In the genomic region with DNA sequence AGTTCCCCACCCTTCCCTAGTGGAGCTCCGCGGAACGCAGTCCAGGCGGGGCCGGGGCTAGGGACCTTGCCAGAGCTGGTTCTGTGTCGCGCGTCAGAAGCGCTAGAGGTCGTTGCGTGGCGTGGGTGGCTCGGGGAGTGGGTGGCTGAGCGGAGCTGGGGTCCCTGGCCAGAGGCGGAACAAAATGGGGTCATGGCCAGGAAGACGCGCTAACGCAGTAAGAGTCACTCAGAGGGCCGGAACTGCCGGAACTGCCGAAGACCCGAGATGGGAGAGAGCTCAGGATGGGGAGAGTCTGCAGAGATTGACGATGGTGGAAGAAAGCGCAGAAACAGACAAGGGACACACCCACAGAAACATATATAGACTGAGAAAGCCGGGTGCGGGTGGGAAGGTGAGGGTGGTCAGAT, we compare ENCODE assay signal across 10 cellular contexts. TPM values are rescaled to one million over a fixed set of nuclear protein-coding genes. Genes with fewer than 3 reads are reported as not detected.
A peak's percentile ranks its signal among the peaks of the same experiment; 100 is the strongest.
DNase-seq lines count a peak whose midpoint lies in the region; ATAC-seq, FAIRE-seq and TF ChIP-seq lines count a peak whose summit lies in the region.
"Had no signal": no experiment of that assay in that cellular context is flagged by ENCODE, and none has a peak within 500 bp of the region (broad histone marks: within the 10 kb centered on the region; RNA-seq: fewer than 3 reads in every experiment).

No MANE protein-coding gene starts in this region.

- DNase-seq in activated naive CD4-positive, alpha-beta T cell treated with anti-CD3 and anti-CD28 coated beads, Interleukin-2, amount 50 U/mL, for 16 hours = peak; percentile 51
- DNase-seq in Right ventricle myocardium superior (peak; percentile 64), spleen (peak; percentile 80), NCI-H1436 treated with DMSO at 0.1 percent for 48 hours (lab: John Stamatoyannopoulos, UW) (no peak), urothelium cell line (ENCODE audit: low spot score) (no peak), SK-N-DZ (ENCODE audit: low spot score) (no peak)

- ATAC-seq in Right ventricle myocardium superior (ENCODE audit: poor library complexity) (no peak), HG03442 (IDR thresholded peaks at IDR 0.05; ENCODE audit: unreplicated experiment) (no peak)
- ATAC-seq: left colon had no signal

- H3K9me3 ChIP-seq in HEK293 (ENCODE audit: control insufficient read depth, insufficient read depth, low read depth, low read length) (no peaks in the 10 kb centered on the region), spleen (no peaks in the 10 kb centered on the region)
- H3K9me3 ChIP-seq: SJSA1 had no signal

- no peak for FAIRE-seq in urothelium cell line (lab: Jason Lieb, UNC)

- POLR2A ChIA-PET in HEK293 (lab: Yijun Ruan, JAX) = no interaction called here

- H3K4me1 ChIP-seq in HEK293 (ENCODE audit: control insufficient read depth, insufficient read depth, low read length) (peaks cover 4% of the 10 kb centered on the region; the same call in 1 of the 2 replicates), spleen (peaks cover 37 to 93% (median 55%) of the 10 kb centered on the region in 6 donors)

- 61 to 86% (median 69%) methylated on average over 26 of the region's 26 CpGs for WGBS in spleen, 5 donors

- H3K36me3 ChIP-seq in HEK293 (ENCODE audit: control insufficient read depth in 2 of 2, insufficient read depth in 1 of 2, low read length in 2 of 2) = no peaks in the 10 kb centered on the region
- H3K36me3 ChIP-seq in spleen = peaks cover 0 to 62% (median 27%) of the 10 kb centered on the region in 6 donors
- H3K36me3 ChIP-seq: SJSA1 had no signal

- intact Hi-C loops in Right ventricle myocardium superior (cut with DNase I) (loop anchor here (5.0 kb wide), 1 partner anchor 193 kb away; a partner anchor contains a TSS), spleen (cut with DNase I; ENCODE audit: low total_unique reads) (no loop called here)

- H3K27ac ChIP-seq in HEK293 (ENCODE audit: extremely low read depth, low read depth, low read length) = no peak overlapping the region
- H3K27ac ChIP-seq in spleen = peak overlapping the region in 7 of 8 donors; percentile 22 to 99 (median 75)
- H3K27ac ChIP-seq: SJSA1 had no signal

- no peak for TF ChIP-seq POLR2A in spleen (IDR thresholded peaks at IDR 0.05)

- CTCF ChIA-PET in HEK293 (lab: Yijun Ruan, JAX) = interaction anchor here (0.7 to 2.4 kb wide), 2 partner anchors 197 to 279 kb away, joined by 3 to 15 read pairs; no protein-coding TSS in a partner anchor

- H3K27me3 ChIP-seq in spleen (replicated peaks in 1 of 7) = no peaks in the 10 kb centered on the region
- H3K27me3 ChIP-seq: SJSA1 had no signal

- no peak for TF ChIP-seq CTCF in HEK293 (tag by site-specific recombination; IDR thresholded peaks at IDR 0.05)
- TF ChIP-seq CTCF in spleen (IDR thresholded peaks at IDR 0.05 in 8 of 11, conservative IDR thresholded peaks at IDR 0.05 in 3 of 11) = no peak

- H3K4me3 ChIP-seq in HEK293 (ENCODE audit: low read depth, low read length) = no peak overlapping the region
- H3K4me3 ChIP-seq in spleen = peak overlapping the region in 6 of 8 donors; percentile 7 to 98 (median 26)
- H3K4me3 ChIP-seq: SJSA1 had no signal

TF ChIP-seq in HEK293, 187 proteins besides CTCF, POLR2A, EP300 and RAD21:
- no peak for TF ChIP-seq ZNF37A (tag by site-specific recombination; IDR thresholded peaks at IDR 0.05)
- TF ChIP-seq PRDM1 (tag by site-specific recombination; IDR thresholded peaks at IDR 0.05) = 0 out of 2 replicates have a peak, but pooled peaks have one; percentile 16

RNA-seq across cellular contexts. Expression of a gene that starts 4.8 kb away (rescaled TPM):
- 9.5 TPM for total RNA-seq in Right ventricle myocardium superior
- 100 to 1,000 TPM; 132 to 261 (median 197) TPM for total RNA-seq in spleen
- polyA plus RNA-seq in spleen = 100 to 1,000 TPM in 2 of 3 donors, 10 to 100 TPM in 1; 73.8 to 136 (median 105) TPM
- polyA plus RNA-seq in SK-N-DZ (2014; cell fraction: cytosol; rRNA removed) = 7.2 and 8.9 TPM in 2 replicates
- 7.7 and 16.0 TPM in 2 replicates for polyA plus RNA-seq in SK-N-DZ (2014; cell fraction: nucleus; rRNA removed)

RNA-seq across cellular contexts. Expression of a gene that starts 8.1 kb away (rescaled TPM):
- total RNA-seq in Right ventricle myocardium superior (14.3 TPM), spleen (10 to 100 TPM; 26.7 to 40.7 (median 36.6) TPM)
- 10 to 100 TPM; 48.3 to 54.0 (median 51.2) TPM for polyA plus RNA-seq in spleen
- polyA plus RNA-seq in SK-N-DZ (2014; cell fraction: cytosol; rRNA removed) = 43.3 and 45.0 TPM in 2 replicates
- 18.5 and 24.1 TPM in 2 replicates for polyA plus RNA-seq in SK-N-DZ (2014; cell fraction: nucleus; rRNA removed)

RNA-seq across cellular contexts. Expression of a gene that starts 30.1 kb away (rescaled TPM):
- 0.83 TPM for total RNA-seq in Right ventricle myocardium superior
- total RNA-seq in spleen = 1 to 10 TPM in 3 of 7 donors, under 1 TPM in 4; 0.44 to 1.6 (median 0.85) TPM
- under 1 TPM; 0.15 to 0.50 (median 0.29) TPM for polyA plus RNA-seq in spleen
- polyA plus RNA-seq in SK-N-DZ (2014; cell fraction: cytosol; rRNA removed) = 71.4 and 76.3 TPM in 2 replicates
- polyA plus RNA-seq in SK-N-DZ (2014; cell fraction: nucleus; rRNA removed) = 111 and 118 TPM in 2 replicates

RNA-seq across cellular contexts. Expression of a gene that starts 30.9 kb away (rescaled TPM):
- total RNA-seq in Right ventricle myocardium superior (7.9 TPM), spleen (10 to 100 TPM; 21.4 to 46.6 (median 30.9) TPM)
- polyA plus RNA-seq in spleen = 10 to 100 TPM; 11.9 to 16.2 (median 12.9) TPM
- polyA plus RNA-seq in SK-N-DZ (2014; cell fraction: cytosol; rRNA removed) = 80.8 and 89.1 TPM in 2 replicates
- 86.2 and 97.4 TPM in 2 replicates for polyA plus RNA-seq in SK-N-DZ (2014; cell fraction: nucleus; rRNA removed)

RNA-seq across cellular contexts. Expression of a gene that starts 38.1 kb away (rescaled TPM):
- total RNA-seq in Right ventricle myocardium superior (111 TPM), spleen (100 to 1,000 TPM in 1 of 7 donors, 10 to 100 TPM in 6; 70.5 to 101 (median 94.4) TPM)
- polyA plus RNA-seq in spleen = 10 to 100 TPM; 30.9 to 48.4 (median 35.1) TPM
- polyA plus RNA-seq in SK-N-DZ (2014; cell fraction: cytosol; rRNA removed) = 37.1 and 42.8 TPM in 2 replicates
- 22.1 and 33.4 TPM in 2 replicates for polyA plus RNA-seq in SK-N-DZ (2014; cell fraction: nucleus; rRNA removed)

Comparison
In these comparisons a context has a peak if more than half of its experiments do, and no peak if none do; other contexts are left out.
1. DNase-seq: peak in activated naive CD4-positive, alpha-beta T cell treated with anti-CD3 and anti-CD28 coated beads, Interleukin-2, amount 50 U/mL, for 16 hours (single experiment), Right ventricle myocardium superior (single experiment) and spleen (single experiment); none in NCI-H1436 treated with DMSO at 0.1 percent for 48 hours (single experiment), urothelium cell line (single experiment) and SK-N-DZ (single experiment).
2. RNA of a gene that starts 4.8 kb away (total RNA-seq): 132 to 261 TPM in spleen; 9.5 TPM in Right ventricle myocardium superior (single experiment); every median in the first group is over 10 times any median in the second.